In genomic region chr7:108097703-108098102, GRCh38 we compare ENCODE assay signal across 13 cellular contexts. TPM values are rescaled to one million over a fixed set of nuclear protein-coding genes. Genes with fewer than 3 reads are reported as not detected.
DNase-seq lines count a peak whose midpoint lies in the region; ATAC-seq and TF ChIP-seq lines count a peak whose summit lies in the region.
"Had no signal": no experiment of that assay in that cellular context is flagged by ENCODE, and none has a peak within 500 bp of the region (broad histone marks: within the 10 kb centered on the region; RNA-seq: fewer than 3 reads in every experiment).

No MANE protein-coding gene starts in this region.

- intact Hi-C loops in right lobe of liver (cut with DNase I), result no loop called here

- H3K27me3 ChIP-seq in BJ (ENCODE audit: control insufficient read depth, insufficient read depth, low read length) (no peaks in the 10 kb centered on the region), right lobe of liver (no peaks in the 10 kb centered on the region)
- H3K27me3 ChIP-seq: SJCRH30 had no signal

- peaks cover 0 to 9% (median 1%) of the 10 kb centered on the region in 5 donors for H3K27me3 Mint-ChIP-seq in naive thymus-derived CD8-positive, alpha-beta T cell

- no peaks in the 10 kb centered on the region for H3K9me3 ChIP-seq in right lobe of liver
- H3K9me3 ChIP-seq: prostate gland, SJCRH30 had no signal

- 56% methylated on average over 7 of the region's 7 CpGs for WGBS in right lobe of liver (ENCODE audit: insufficient coverage, low coverage, low lambda C conversion rate, missing lambda C conversion rate)

- no peaks in the 10 kb centered on the region for H3K9me3 Mint-ChIP-seq in naive thymus-derived CD8-positive, alpha-beta T cell
- H3K9me3 Mint-ChIP-seq: activated T-cell treated with anti-CD3 and anti-CD28 coated beads, Interleukin-2, amount 50 U/mL, for 4 hours; stimulated activated memory B cell treated with anti-CD40 and anti-IgM and Interleukin-4, amounts not matched to agents 10 μg/mL and 1 μg/mL and 100 μg/mL, for 72 hours had no signal

- no peaks in the 10 kb centered on the region for H3K36me3 Mint-ChIP-seq in naive thymus-derived CD8-positive, alpha-beta T cell
- H3K36me3 Mint-ChIP-seq: stimulated activated memory B cell treated with anti-CD40 and anti-IgM and Interleukin-4, amounts not matched to agents 10 μg/mL and 1 μg/mL and 100 μg/mL, for 72 hours had no signal

- H3K4me3 ChIP-seq in BJ (ENCODE audit: low read depth, low read length), result no peak overlapping the region
- no peak overlapping the region for H3K4me3 ChIP-seq in right lobe of liver
- H3K4me3 ChIP-seq: prostate gland, SJCRH30 had no signal

- TF ChIP-seq CTCF in BJ (IDR thresholded peaks at IDR 0.05; ENCODE audit: insufficient read depth, low read depth, low read length) (peak; percentile 13; the same call in 1 of the 2 replicates), right lobe of liver (IDR thresholded peaks at IDR 0.05) (peak; percentile 33 to 46 (median 44))

- DNase-seq in BJ (ENCODE audit: low read depth) (no peak), HT-29 (ENCODE audit: low spot score) (peak; percentile 69), amniotic epithelial cell (ENCODE audit: low read depth) (peak; percentile 37), right lobe of liver (no peak), HPDE6-E6E7 (ENCODE audit: extremely low spot score) (no peak)
- DNase-seq in naive thymus-derived CD8-positive, alpha-beta T cell, result no peak
- DNase-seq in central memory CD4-positive, alpha-beta T cell, result no peak
- DNase-seq in stimulated activated CD4-positive, alpha-beta T cell treated with anti-CD3 and anti-CD28 coated beads, Interleukin-4, amount 100 ng/mL, for 24 hours, result no peak
- DNase-seq: activated T-cell treated with anti-CD3 and anti-CD28 coated beads, Interleukin-2, amount 50 U/mL, for 4 hours; EL had no signal

- no peaks in the 10 kb centered on the region for H3K36me3 ChIP-seq in BJ (ENCODE audit: control insufficient read depth, insufficient read depth, low read length)
- no peaks in the 10 kb centered on the region for H3K36me3 ChIP-seq in right lobe of liver
- H3K36me3 ChIP-seq: prostate gland, SJCRH30 had no signal

- CTCF ChIA-PET in BJ (lab: Yijun Ruan, JAX), result interaction anchor here (1.2 kb wide), 1 partner anchor 16 kb away, joined by 3 read pairs; no protein-coding TSS in a partner anchor

- peaks cover 0 to 26% (median 13%) of the 10 kb centered on the region in 4 donors for H3K4me1 ChIP-seq in right lobe of liver

- TF ChIP-seq POLR2A in right lobe of liver (IDR thresholded peaks at IDR 0.05), result no peak

- no peaks in the 10 kb centered on the region for H3K4me1 Mint-ChIP-seq in naive thymus-derived CD8-positive, alpha-beta T cell

- H3K27ac Mint-ChIP-seq in naive thymus-derived CD8-positive, alpha-beta T cell, result no peak overlapping the region
- H3K27ac Mint-ChIP-seq: stimulated activated memory B cell treated with anti-CD40 and anti-IgM and Interleukin-4, amounts not matched to agents 10 μg/mL and 1 μg/mL and 100 μg/mL, for 72 hours had no signal

- no peak for ATAC-seq in right lobe of liver
- no peak for ATAC-seq in naive thymus-derived CD8-positive, alpha-beta T cell
- ATAC-seq: activated T-cell treated with anti-CD3 and anti-CD28 coated beads, Interleukin-2, amount 50 U/mL, for 4 hours; stimulated activated memory B cell treated with anti-CD40 and anti-IgM and Interleukin-4, amounts not matched to agents 10 μg/mL and 1 μg/mL and 100 μg/mL, for 72 hours had no signal

- no peak overlapping the region for H3K4me3 Mint-ChIP-seq in naive thymus-derived CD8-positive, alpha-beta T cell
- H3K4me3 Mint-ChIP-seq: activated T-cell treated with anti-CD3 and anti-CD28 coated beads, Interleukin-2, amount 50 U/mL, for 4 hours; stimulated activated memory B cell treated with anti-CD40 and anti-IgM and Interleukin-4, amounts not matched to agents 10 μg/mL and 1 μg/mL and 100 μg/mL, for 72 hours had no signal

- POLR2A ChIA-PET in BJ (lab: Charles Lee), result no interaction called here
- POLR2A ChIA-PET in naive thymus-derived CD8-positive, alpha-beta T cell (lab: Charles Lee), result no interaction called here

- H3K27ac ChIP-seq in right lobe of liver, result no peak overlapping the region
- H3K27ac ChIP-seq: prostate gland, SJCRH30 had no signal

RNA-seq across cellular contexts. Expression of gene LAMB4, which starts 32.5 kb away (rescaled TPM):
- polyA plus RNA-seq in BJ (2011; rRNA removed), result 0.16 and 0.20 TPM in 2 replicates
- not detected in 2 replicates for polyA minus RNA-seq in BJ (2011; rRNA and poly(A)+ RNA removed)
- total RNA-seq in HT-29 (2014; rRNA removed; shearing (Covaris generic)), result 0.03 TPM in 1 of 2 replicates, not detected in the other
- not detected for total RNA-seq in right lobe of liver
- total RNA-seq in naive thymus-derived CD8-positive, alpha-beta T cell, result 1 to 10 TPM in 1 of 2 experiments, under 1 TPM in 1; 0.27 to 1.4 TPM
- polyA plus RNA-seq in naive thymus-derived CD8-positive, alpha-beta T cell, result not detected
- total RNA-seq: activated T-cell treated with anti-CD3 and anti-CD28 coated beads, Interleukin-2, amount 50 U/mL, for 4 hours; SJCRH30 had no signal

Comparison
In these comparisons a context has a peak if more than half of its experiments do, and no peak if none do; other contexts are left out.
1. DNase-seq: peak in HT-29 (single experiment) and amniotic epithelial cell (single experiment); none in BJ (single experiment), right lobe of liver (0 of 3), naive thymus-derived CD8-positive, alpha-beta T cell (0 of 10), central memory CD4-positive, alpha-beta T cell (single experiment), stimulated activated CD4-positive, alpha-beta T cell treated with anti-CD3 and anti-CD28 coated beads, Interleukin-4, amount 100 ng/mL, for 24 hours (single experiment) and HPDE6-E6E7 (single experiment).